ENCODE assay signal across 24 cellular contexts in genomic region chr6:44897286-44897685, GRCh38.
"Had no signal": no experiment of that assay in that cellular context is flagged by ENCODE, and none has a peak within 500 bp of the region (broad histone marks: within the 10 kb centered on the region; RNA-seq: fewer than 3 reads in every experiment).

No MANE protein-coding gene starts in this region.

- H3K27me3 Mint-ChIP-seq: activated CD4-positive, alpha-beta T cell treated with anti-CD3 and anti-CD28 coated beads, Interleukin-2, amount 10 ng/mL, durations not matched to agents 24 days and 14 days; activated naive CD4-positive, alpha-beta T cell treated with anti-CD3 and anti-CD28 coated beads, Interleukin-2, amount 50 U/mL, for 24 hours; activated naive CD8-positive, alpha-beta T cell treated with anti-CD3 and anti-CD28 coated beads, Interleukin-2, amount 10 ng/mL, durations not matched to agents 7 days and 5 days; activated T-cell treated with anti-CD3 and anti-CD28 coated beads, Interleukin-2, amount 50 U/mL, for 24 hours; brain had no signal

- H3K27ac Mint-ChIP-seq: activated CD4-positive, alpha-beta T cell treated with anti-CD3 and anti-CD28 coated beads, Interleukin-2, amount 10 ng/mL, durations not matched to agents 24 days and 14 days; activated CD8-positive, alpha-beta T cell treated with anti-CD3 and anti-CD28 coated beads, Interleukin-2, amount 10 ng/mL, durations not matched to agents 7 days and 5 days; activated naive CD4-positive, alpha-beta T cell treated with anti-CD3 and anti-CD28 coated beads, Interleukin-2, amount 50 U/mL, for 24 hours; activated naive CD8-positive, alpha-beta T cell treated with anti-CD3 and anti-CD28 coated beads, Interleukin-2, amount 10 ng/mL, durations not matched to agents 7 days and 5 days; activated T-cell treated with anti-CD3 and anti-CD28 coated beads, Interleukin-2, amount 50 U/mL, for 24 hours; activated T-helper 2 cell treated with anti-CD3 and anti-CD28 coated beads, Interferon-gamma antibody, Interleukin-2, Interleukin-4, amounts not matched to agents 10 μg/mL and 5 μg/mL and 100 μg/mL, durations not matched to agents 14 hours and 24 hours and 36 hours; brain; T-helper 1 cell treated with Interleukin-12 subunit alpha and Interleukin-12 subunit beta and Interleukin-4 antibody, amounts not matched to agents 30 μg/mL and 1 μg/mL, for 36 hours; T-helper 2 cell treated with Interferon-gamma antibody and Interleukin-4, amounts not matched to agents 5 μg/mL and 100 μg/mL, for 36 hours had no signal

- H3K4me1 Mint-ChIP-seq: activated CD4-positive, alpha-beta T cell treated with anti-CD3 and anti-CD28 coated beads, Interleukin-2, amount 10 ng/mL, durations not matched to agents 24 days and 14 days; activated naive CD8-positive, alpha-beta T cell treated with anti-CD3 and anti-CD28 coated beads, Interleukin-2, amount 10 ng/mL, durations not matched to agents 7 days and 5 days; brain had no signal

- H3K9me3 Mint-ChIP-seq: activated naive CD4-positive, alpha-beta T cell treated with anti-CD3 and anti-CD28 coated beads, Interleukin-2, amount 50 U/mL, for 24 hours; activated T-cell treated with anti-CD3 and anti-CD28 coated beads, Interleukin-2, amount 50 U/mL, for 24 hours had no signal

- H3K4me3 Mint-ChIP-seq: activated CD4-positive, alpha-beta T cell treated with anti-CD3 and anti-CD28 coated beads, Interleukin-2, amount 10 ng/mL, durations not matched to agents 24 days and 14 days; activated CD8-positive, alpha-beta T cell treated with anti-CD3 and anti-CD28 coated beads, Interleukin-2, amount 10 ng/mL, durations not matched to agents 7 days and 5 days; activated naive CD4-positive, alpha-beta T cell treated with anti-CD3 and anti-CD28 coated beads, Interleukin-2, amount 50 U/mL, for 24 hours; activated naive CD8-positive, alpha-beta T cell treated with anti-CD3 and anti-CD28 coated beads, Interleukin-2, amount 10 ng/mL, durations not matched to agents 7 days and 5 days; activated T-cell treated with anti-CD3 and anti-CD28 coated beads, Interleukin-2, amount 50 U/mL, for 24 hours; brain; T-helper 1 cell treated with Interleukin-12 subunit alpha and Interleukin-12 subunit beta and Interleukin-4 antibody, amounts not matched to agents 30 μg/mL and 1 μg/mL, for 36 hours; T-helper 2 cell treated with Interferon-gamma antibody and Interleukin-4, amounts not matched to agents 5 μg/mL and 100 μg/mL, for 36 hours had no signal

- H3K27ac ChIP-seq: cardiac muscle cell had no signal

- H3K36me3 ChIP-seq: cardiac muscle cell had no signal

- H3K4me3 ChIP-seq: cardiac muscle cell, K562 had no signal

- ATAC-seq: activated CD8-positive, alpha-beta T cell treated with anti-CD3 and anti-CD28 coated beads, Interleukin-2, amount 10 ng/mL, durations not matched to agents 7 days and 5 days; K562 had no signal

- DNase-seq: activated CD4-positive, alpha-beta T cell treated with anti-CD3 and anti-CD28 coated beads, Interleukin-2, amount 10 ng/mL, durations not matched to agents 24 days and 14 days; activated CD4-positive, alpha-beta T cell treated with anti-CD3 and anti-CD28 coated beads, Interleukin-2, amount 50 U/mL, for 4 hours; activated CD8-positive, alpha-beta T cell treated with anti-CD3 and anti-CD28 coated beads, Interleukin-2, amount 10 ng/mL, durations not matched to agents 7 days and 5 days; activated gamma-delta T cell; activated naive CD4-positive, alpha-beta T cell treated with Interleukin-2 at 50 U/mL for 16 hours; activated naive CD8-positive, alpha-beta T cell treated with anti-CD3 and anti-CD28 coated beads, Interleukin-2, amount 10 ng/mL, durations not matched to agents 7 days and 5 days; activated T-cell treated with anti-CD3 and anti-CD28 coated beads, Interleukin-2, amount 50 U/mL, for 24 hours; NCI-H1092 treated with DMSO at 0.1 percent for 48 hours; NCI-H1417; NCI-H146; NCI-H187; NCI-H2029 treated with DMSO at 0.1 percent for 48 hours; NCI-H2107; NCI-H2171; NCI-H510A; NCI-H748 treated with DMSO at 0.1 percent for 48 hours; Right ventricle myocardium superior had no signal

- H3K27me3 ChIP-seq: cardiac muscle cell had no signal
